In the genomic region with DNA sequence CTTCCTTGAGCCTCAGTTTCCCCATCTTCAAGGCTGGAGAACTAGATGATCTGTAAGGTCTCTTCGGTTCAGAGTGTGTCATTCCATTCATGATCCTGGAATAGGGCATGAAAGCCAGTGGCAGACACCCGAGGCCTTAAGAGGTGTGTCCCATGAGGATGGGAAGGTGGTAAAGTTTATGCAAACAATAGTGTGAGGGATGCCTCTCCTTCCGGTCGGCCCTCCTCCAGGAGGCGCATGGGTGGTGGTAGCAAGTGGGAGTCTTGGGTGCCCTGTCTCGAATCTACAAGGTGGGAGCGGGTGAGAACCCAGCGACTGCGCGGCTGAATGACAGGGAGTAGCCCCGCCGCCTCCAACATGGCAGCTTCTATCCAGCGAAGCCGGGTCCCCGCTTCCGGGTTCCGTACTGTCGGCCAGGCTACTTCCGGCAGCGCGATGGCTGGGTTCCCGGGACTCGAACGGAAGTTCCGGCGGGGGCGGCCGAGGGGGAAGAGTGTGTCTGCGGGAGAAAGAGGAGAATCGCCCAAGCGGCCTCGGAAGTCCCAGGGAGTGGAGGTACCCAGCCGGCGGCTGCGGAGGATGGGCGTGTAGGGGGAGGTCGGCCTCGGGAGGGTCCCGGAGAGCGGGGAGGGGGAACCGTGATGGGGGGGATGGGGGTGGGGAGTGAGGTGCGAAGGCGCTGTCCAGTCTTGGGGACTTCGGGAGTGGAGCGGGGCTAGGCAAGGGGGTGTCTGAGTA, we compare ENCODE assay signal across 1 cellular context.
TF ChIP-seq lines count a peak whose summit lies in the region.

A gene (plus strand): TSS at position 450 of the 738 bp plus-strand sequence. CDS start 1,538 bp downstream, outside the sequence.

TF ChIP-seq in HepG2, 621 proteins besides CTCF, POLR2A, EP300 and RAD21 (continued from another document and continues in another):
- TF ChIP-seq, protein P1, sequence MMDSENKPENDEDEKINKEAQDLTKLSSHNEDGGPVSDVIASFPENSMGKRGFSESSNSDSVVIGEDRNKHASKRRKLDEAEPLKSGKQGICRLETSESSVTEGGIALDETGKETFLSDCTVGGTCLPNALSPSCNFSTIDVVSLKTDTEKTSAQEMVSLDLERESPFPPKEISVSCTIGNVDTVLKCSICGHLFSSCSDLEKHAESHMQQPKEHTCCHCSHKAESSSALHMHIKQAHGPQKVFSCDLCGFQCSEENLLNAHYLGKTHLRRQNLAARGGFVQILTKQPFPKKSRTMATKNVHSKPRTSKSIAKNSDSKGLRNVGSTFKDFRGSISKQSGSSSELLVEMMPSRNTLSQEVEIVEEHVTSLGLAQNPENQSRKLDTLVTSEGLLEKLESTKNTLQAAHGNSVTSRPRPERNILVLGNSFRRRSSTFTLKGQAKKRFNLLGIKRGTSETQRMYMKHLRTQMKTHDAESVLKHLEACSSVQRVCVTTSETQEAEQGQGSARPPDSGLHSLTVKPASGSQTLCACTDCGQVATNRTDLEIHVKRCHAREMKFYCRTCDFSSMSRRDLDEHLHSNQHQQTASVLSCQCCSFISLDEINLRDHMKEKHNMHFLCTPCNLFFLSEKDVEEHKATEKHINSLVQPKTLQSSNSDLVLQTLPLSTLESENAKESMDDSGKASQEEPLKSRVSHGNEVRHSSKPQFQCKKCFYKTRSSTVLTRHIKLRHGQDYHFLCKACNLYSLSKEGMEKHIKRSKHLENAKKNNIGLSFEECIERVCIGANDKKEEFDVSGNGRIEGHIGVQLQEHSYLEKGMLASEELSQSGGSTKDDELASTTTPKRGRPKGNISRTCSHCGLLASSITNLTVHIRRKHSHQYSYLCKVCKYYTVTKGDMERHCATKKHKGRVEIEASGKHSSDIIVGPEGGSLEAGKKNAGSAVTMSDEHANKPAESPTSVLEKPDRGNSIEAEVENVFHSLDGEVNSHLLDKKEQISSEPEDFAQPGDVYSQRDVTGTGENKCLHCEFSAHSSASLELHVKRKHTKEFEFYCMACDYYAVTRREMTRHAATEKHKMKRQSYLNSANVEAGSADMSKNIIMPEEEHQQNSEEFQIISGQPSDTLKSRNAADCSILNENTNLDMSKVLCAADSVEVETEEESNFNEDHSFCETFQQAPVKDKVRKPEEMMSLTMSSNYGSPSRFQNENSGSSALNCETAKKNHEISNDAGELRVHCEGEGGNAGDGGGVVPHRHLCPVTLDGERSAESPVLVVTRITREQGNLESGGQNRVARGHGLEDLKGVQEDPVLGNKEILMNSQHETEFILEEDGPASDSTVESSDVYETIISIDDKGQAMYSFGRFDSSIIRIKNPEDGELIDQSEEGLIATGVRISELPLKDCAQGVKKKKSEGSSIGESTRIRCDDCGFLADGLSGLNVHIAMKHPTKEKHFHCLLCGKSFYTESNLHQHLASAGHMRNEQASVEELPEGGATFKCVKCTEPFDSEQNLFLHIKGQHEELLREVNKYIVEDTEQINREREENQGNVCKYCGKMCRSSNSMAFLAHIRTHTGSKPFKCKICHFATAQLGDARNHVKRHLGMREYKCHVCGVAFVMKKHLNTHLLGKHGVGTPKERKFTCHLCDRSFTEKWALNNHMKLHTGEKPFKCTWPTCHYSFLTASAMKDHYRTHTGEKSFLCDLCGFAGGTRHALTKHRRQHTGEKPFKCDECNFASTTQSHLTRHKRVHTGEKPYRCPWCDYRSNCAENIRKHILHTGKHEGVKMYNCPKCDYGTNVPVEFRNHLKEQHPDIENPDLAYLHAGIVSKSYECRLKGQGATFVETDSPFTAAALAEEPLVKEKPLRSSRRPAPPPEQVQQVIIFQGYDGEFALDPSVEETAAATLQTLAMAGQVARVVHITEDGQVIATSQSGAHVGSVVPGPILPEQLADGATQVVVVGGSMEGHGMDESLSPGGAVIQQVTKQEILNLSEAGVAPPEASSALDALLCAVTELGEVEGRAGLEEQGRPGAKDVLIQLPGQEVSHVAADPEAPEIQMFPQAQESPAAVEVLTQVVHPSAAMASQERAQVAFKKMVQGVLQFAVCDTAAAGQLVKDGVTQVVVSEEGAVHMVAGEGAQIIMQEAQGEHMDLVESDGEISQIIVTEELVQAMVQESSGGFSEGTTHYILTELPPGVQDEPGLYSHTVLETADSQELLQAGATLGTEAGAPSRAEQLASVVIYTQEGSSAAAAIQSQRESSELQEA (CRISPR knock-in tag; IDR thresholded peaks at IDR 0.05; ENCODE audit: not compliant biosample characterization): no peak
- TF ChIP-seq, protein P2, sequence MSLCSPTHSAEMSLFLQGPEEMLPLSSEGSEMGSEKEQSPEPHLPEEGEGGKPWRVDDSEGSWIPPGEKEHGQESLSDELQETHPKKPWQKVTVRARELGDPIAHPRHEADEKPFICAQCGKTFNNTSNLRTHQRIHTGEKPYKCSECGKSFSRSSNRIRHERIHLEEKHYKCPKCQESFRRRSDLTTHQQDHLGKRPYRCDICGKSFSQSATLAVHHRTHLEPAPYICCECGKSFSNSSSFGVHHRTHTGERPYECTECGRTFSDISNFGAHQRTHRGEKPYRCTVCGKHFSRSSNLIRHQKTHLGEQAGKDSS (CRISPR knock-in tag; IDR thresholded peaks at IDR 0.05; ENCODE audit: borderline replicate concordance, low read depth): no peak
- TF ChIP-seq, protein P3, sequence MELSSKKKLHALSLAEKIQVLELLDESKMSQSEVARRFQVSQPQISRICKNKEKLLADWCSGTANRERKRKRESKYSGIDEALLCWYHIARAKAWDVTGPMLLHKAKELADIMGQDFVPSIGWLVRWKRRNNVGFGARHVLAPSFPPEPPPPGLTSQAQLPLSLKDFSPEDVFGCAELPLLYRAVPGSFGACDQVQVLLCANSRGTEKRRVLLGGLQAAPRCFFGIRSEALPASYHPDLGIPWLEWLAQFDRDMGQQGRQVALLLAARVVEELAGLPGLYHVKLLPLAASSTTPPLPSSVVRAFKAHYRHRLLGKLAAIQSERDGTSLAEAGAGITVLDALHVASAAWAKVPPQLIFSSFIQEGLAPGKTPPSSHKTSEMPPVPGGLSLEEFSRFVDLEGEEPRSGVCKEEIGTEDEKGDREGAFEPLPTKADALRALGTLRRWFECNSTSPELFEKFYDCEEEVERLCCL (CRISPR knock-in tag; IDR thresholded peaks at IDR 0.05; ENCODE audit: borderline replicate concordance): no peak
- peak; percentile 47; the same call in 1 of the 2 replicates for TF ChIP-seq ZNF614 (CRISPR knock-in tag; IDR thresholded peaks at IDR 0.05; ENCODE audit: borderline replicate concordance)
- no peak for TF ChIP-seq RORA (CRISPR knock-in tag; IDR thresholded peaks at IDR 0.05)
- no peak for TF ChIP-seq GLI4 (CRISPR knock-in tag; IDR thresholded peaks at IDR 0.05; ENCODE audit: borderline replicate concordance)
- no peak for TF ChIP-seq CAMTA2 (CRISPR knock-in tag; IDR thresholded peaks at IDR 0.05; ENCODE audit: borderline replicate concordance)
- no peak for TF ChIP-seq NFE2 (CRISPR knock-in tag; IDR thresholded peaks at IDR 0.05)
- TF ChIP-seq ZNF44 (CRISPR knock-in tag; IDR thresholded peaks at IDR 0.05): no peak
- peak; percentile 85 for TF ChIP-seq PHF20 (CRISPR knock-in tag; IDR thresholded peaks at IDR 0.05)
- no peak for TF ChIP-seq ZNF446 (CRISPR knock-in tag; IDR thresholded peaks at IDR 0.05)
- no peak for TF ChIP-seq POGZ (CRISPR knock-in tag; IDR thresholded peaks at IDR 0.05)
- TF ChIP-seq, protein P4, sequence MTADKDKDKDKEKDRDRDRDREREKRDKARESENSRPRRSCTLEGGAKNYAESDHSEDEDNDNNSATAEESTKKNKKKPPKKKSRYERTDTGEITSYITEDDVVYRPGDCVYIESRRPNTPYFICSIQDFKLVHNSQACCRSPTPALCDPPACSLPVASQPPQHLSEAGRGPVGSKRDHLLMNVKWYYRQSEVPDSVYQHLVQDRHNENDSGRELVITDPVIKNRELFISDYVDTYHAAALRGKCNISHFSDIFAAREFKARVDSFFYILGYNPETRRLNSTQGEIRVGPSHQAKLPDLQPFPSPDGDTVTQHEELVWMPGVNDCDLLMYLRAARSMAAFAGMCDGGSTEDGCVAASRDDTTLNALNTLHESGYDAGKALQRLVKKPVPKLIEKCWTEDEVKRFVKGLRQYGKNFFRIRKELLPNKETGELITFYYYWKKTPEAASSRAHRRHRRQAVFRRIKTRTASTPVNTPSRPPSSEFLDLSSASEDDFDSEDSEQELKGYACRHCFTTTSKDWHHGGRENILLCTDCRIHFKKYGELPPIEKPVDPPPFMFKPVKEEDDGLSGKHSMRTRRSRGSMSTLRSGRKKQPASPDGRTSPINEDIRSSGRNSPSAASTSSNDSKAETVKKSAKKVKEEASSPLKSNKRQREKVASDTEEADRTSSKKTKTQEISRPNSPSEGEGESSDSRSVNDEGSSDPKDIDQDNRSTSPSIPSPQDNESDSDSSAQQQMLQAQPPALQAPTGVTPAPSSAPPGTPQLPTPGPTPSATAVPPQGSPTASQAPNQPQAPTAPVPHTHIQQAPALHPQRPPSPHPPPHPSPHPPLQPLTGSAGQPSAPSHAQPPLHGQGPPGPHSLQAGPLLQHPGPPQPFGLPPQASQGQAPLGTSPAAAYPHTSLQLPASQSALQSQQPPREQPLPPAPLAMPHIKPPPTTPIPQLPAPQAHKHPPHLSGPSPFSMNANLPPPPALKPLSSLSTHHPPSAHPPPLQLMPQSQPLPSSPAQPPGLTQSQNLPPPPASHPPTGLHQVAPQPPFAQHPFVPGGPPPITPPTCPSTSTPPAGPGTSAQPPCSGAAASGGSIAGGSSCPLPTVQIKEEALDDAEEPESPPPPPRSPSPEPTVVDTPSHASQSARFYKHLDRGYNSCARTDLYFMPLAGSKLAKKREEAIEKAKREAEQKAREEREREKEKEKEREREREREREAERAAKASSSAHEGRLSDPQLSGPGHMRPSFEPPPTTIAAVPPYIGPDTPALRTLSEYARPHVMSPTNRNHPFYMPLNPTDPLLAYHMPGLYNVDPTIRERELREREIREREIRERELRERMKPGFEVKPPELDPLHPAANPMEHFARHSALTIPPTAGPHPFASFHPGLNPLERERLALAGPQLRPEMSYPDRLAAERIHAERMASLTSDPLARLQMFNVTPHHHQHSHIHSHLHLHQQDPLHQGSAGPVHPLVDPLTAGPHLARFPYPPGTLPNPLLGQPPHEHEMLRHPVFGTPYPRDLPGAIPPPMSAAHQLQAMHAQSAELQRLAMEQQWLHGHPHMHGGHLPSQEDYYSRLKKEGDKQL (CRISPR knock-in tag; IDR thresholded peaks at IDR 0.05; ENCODE audit: low read depth): no peak
- no peak for TF ChIP-seq PRPF4 (IDR thresholded peaks at IDR 0.05; ENCODE audit: low read depth, low read length, poor library complexity, severe bottlenecking)
- no peak for TF ChIP-seq HOXA5 (CRISPR knock-in tag; IDR thresholded peaks at IDR 0.05)
- no peak for TF ChIP-seq ZNF136 (CRISPR knock-in tag; IDR thresholded peaks at IDR 0.05; ENCODE audit: low read depth)
- TF ChIP-seq, protein P5, sequence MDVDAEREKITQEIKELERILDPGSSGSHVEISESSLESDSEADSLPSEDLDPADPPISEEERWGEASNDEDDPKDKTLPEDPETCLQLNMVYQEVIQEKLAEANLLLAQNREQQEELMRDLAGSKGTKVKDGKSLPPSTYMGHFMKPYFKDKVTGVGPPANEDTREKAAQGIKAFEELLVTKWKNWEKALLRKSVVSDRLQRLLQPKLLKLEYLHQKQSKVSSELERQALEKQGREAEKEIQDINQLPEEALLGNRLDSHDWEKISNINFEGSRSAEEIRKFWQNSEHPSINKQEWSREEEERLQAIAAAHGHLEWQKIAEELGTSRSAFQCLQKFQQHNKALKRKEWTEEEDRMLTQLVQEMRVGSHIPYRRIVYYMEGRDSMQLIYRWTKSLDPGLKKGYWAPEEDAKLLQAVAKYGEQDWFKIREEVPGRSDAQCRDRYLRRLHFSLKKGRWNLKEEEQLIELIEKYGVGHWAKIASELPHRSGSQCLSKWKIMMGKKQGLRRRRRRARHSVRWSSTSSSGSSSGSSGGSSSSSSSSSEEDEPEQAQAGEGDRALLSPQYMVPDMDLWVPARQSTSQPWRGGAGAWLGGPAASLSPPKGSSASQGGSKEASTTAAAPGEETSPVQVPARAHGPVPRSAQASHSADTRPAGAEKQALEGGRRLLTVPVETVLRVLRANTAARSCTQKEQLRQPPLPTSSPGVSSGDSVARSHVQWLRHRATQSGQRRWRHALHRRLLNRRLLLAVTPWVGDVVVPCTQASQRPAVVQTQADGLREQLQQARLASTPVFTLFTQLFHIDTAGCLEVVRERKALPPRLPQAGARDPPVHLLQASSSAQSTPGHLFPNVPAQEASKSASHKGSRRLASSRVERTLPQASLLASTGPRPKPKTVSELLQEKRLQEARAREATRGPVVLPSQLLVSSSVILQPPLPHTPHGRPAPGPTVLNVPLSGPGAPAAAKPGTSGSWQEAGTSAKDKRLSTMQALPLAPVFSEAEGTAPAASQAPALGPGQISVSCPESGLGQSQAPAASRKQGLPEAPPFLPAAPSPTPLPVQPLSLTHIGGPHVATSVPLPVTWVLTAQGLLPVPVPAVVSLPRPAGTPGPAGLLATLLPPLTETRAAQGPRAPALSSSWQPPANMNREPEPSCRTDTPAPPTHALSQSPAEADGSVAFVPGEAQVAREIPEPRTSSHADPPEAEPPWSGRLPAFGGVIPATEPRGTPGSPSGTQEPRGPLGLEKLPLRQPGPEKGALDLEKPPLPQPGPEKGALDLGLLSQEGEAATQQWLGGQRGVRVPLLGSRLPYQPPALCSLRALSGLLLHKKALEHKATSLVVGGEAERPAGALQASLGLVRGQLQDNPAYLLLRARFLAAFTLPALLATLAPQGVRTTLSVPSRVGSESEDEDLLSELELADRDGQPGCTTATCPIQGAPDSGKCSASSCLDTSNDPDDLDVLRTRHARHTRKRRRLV (CRISPR knock-in tag; IDR thresholded peaks at IDR 0.05): no peak
- TF ChIP-seq FOXO1 (CRISPR knock-in tag; IDR thresholded peaks at IDR 0.05): peak; percentile 9; the same call in 1 of the 2 replicates
- 0 out of 2 replicates have a peak, but pooled peaks have one; percentile 39 for TF ChIP-seq RELA (CRISPR knock-in tag; IDR thresholded peaks at IDR 0.05)
- TF ChIP-seq ZNF251 (CRISPR knock-in tag; IDR thresholded peaks at IDR 0.05): no peak
- TF ChIP-seq, protein P6, sequence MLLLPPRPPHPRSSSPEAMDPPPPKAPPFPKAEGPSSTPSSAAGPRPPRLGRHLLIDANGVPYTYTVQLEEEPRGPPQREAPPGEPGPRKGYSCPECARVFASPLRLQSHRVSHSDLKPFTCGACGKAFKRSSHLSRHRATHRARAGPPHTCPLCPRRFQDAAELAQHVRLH (CRISPR knock-in tag; IDR thresholded peaks at IDR 0.05; ENCODE audit: borderline replicate concordance, low read depth): no peak; the same call in 1 of the 2 replicates
- TF ChIP-seq ZNF225 (CRISPR knock-in tag; IDR thresholded peaks at IDR 0.05): no peak
- TF ChIP-seq, protein P7, sequence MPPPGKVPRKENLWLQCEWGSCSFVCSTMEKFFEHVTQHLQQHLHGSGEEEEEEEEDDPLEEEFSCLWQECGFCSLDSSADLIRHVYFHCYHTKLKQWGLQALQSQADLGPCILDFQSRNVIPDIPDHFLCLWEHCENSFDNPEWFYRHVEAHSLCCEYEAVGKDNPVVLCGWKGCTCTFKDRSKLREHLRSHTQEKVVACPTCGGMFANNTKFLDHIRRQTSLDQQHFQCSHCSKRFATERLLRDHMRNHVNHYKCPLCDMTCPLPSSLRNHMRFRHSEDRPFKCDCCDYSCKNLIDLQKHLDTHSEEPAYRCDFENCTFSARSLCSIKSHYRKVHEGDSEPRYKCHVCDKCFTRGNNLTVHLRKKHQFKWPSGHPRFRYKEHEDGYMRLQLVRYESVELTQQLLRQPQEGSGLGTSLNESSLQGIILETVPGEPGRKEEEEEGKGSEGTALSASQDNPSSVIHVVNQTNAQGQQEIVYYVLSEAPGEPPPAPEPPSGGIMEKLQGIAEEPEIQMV (CRISPR knock-in tag; IDR thresholded peaks at IDR 0.05; ENCODE audit: low read depth): no peak
- TF ChIP-seq ZNF629 (CRISPR knock-in tag; conservative IDR thresholded peaks at IDR 0.05): no peak
- no peak for TF ChIP-seq ADNP (CRISPR knock-in tag; IDR thresholded peaks at IDR 0.05)
- TF ChIP-seq, protein P8, sequence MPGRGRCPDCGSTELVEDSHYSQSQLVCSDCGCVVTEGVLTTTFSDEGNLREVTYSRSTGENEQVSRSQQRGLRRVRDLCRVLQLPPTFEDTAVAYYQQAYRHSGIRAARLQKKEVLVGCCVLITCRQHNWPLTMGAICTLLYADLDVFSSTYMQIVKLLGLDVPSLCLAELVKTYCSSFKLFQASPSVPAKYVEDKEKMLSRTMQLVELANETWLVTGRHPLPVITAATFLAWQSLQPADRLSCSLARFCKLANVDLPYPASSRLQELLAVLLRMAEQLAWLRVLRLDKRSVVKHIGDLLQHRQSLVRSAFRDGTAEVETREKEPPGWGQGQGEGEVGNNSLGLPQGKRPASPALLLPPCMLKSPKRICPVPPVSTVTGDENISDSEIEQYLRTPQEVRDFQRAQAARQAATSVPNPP (CRISPR knock-in tag; IDR thresholded peaks at IDR 0.05): no peak
